In the genomic region with DNA sequence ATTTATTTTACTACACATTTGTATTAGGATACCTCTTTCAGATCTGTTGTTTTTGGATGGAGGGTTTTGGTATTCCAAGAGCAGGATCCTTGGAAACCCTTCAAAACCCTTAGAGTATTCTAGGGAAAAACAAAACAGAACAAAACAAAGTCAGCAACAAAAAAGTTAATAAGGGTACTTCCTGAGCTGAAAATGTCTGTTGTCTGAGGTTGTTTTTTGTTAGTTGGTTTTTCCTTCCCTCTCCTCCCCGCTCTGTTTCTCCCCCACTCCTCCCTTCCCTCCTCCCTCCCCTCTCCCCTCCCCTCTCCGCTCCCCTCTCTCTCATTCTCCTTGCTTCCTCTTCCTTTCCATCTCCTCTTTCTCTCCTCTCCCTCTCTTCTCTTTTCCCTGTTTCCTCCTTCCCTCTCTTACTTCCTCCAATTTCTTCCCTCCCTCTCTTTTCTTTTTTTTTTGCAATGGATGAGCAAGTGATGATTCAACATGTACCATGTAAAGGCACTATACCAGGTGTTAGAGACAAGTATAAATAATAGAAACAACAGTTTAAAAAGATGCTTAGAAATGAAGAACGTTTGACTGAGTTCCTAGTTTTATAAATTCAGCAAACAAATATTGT, we compare ENCODE assay signal across 22 cellular contexts.
DNase-seq lines count a peak whose midpoint lies in the region; ATAC-seq and TF ChIP-seq lines count a peak whose summit lies in the region.
"Had no signal": no experiment of that assay in that cellular context is flagged by ENCODE, and none has a peak within 500 bp of the region (broad histone marks: within the 10 kb centered on the region; RNA-seq: fewer than 3 reads in every experiment).

No MANE protein-coding gene starts in this region.

- H3K9me3 Mint-ChIP-seq in MCF 10A (ENCODE audit: unreplicated experiment), result no peaks in the 10 kb centered on the region
- no peaks in the 10 kb centered on the region for H3K9me3 Mint-ChIP-seq in WTC11
- peaks cover 0 to 2% of the 10 kb centered on the region in 2 donors for H3K9me3 Mint-ChIP-seq in stimulated activated naive B cell treated with anti-CD40 and anti-IgM and Interleukin-4, amounts not matched to agents 10 μg/mL and 1 μg/mL and 100 μg/mL, for 72 hours
- H3K9me3 Mint-ChIP-seq: CD4-positive, alpha-beta T cell had no signal

- H3K27ac ChIP-seq in breast epithelium (no peak overlapping the region), foreskin keratinocyte (no peak overlapping the region)
- H3K27ac ChIP-seq: 22Rv1, KMS-11 had no signal

- H3K4me1 Mint-ChIP-seq in MCF 10A (ENCODE audit: insufficient read depth, unreplicated experiment) (peaks cover 7% of the 10 kb centered on the region), WTC11 (peaks cover 8% of the 10 kb centered on the region)
- peaks cover 4 to 15% of the 10 kb centered on the region in 2 donors for H3K4me1 Mint-ChIP-seq in stimulated activated naive B cell treated with anti-CD40 and anti-IgM and Interleukin-4, amounts not matched to agents 10 μg/mL and 1 μg/mL and 100 μg/mL, for 72 hours

- no peaks in the 10 kb centered on the region for H3K9me3 ChIP-seq in breast epithelium
- H3K9me3 ChIP-seq: BE2C, HAP-1, MG63 had no signal

- no peaks in the 10 kb centered on the region for H3K36me3 ChIP-seq in breast epithelium
- H3K36me3 ChIP-seq: BE2C, HAP-1, MG63 had no signal

- H3K4me1 ChIP-seq in breast epithelium (no peaks in the 10 kb centered on the region), foreskin keratinocyte (peaks cover 7% of the 10 kb centered on the region)
- H3K4me1 ChIP-seq: BE2C had no signal

- CTCF ChIA-PET in MCF 10A (lab: Yijun Ruan, JAX), result no interaction called here
- CTCF ChIA-PET in WTC11 (lab: Charles Lee), result no interaction called here

- POLR2A ChIA-PET in MCF 10A (lab: Yijun Ruan, JAX), result interaction anchor here (0.6 kb wide), 1 partner anchor 9 kb away, joined by 3 read pairs; no protein-coding TSS in a partner anchor
- POLR2A ChIA-PET in WTC11 (lab: Charles Lee), result no interaction called here

- BruUV-seq in MCF 10A (replicated peaks; lab: Mats Ljungman, UMichigan), result no TSS peak

- DNase-seq in MCF 10A (ENCODE audit: unreplicated experiment), result no peak
- DNase-seq in breast epithelium (ENCODE audit: low spot score in 2 of 2), result no peak
- no peak for DNase-seq in WTC11 (ENCODE audit: low spot score)
- DNase-seq in foreskin keratinocyte, result peak in 1 of 2 donors; percentile 30
- DNase-seq in stimulated activated naive B cell treated with anti-CD40 and anti-IgM and Interleukin-4, amounts not matched to agents 10 μg/mL and 1 μg/mL and 100 μg/mL, for 72 hours, result no peak
- no peak for DNase-seq in hypothalamus (lab: John Stamatoyannopoulos, UW)
- DNase-seq in foreskin fibroblast, result no peak
- DNase-seq: BE2C; Calu3; CD4-positive, alpha-beta T cell; GDM1; MG63; NCI-H1092; NCI-H146; NCI-H2081 treated with DMSO at 0.1 percent for 48 hours; NCI-H510A treated with DMSO at 0.1 percent for 48 hours had no signal

- ATAC-seq in WTC11 (0 out of 2 replicates have a peak, but pooled peaks have one; percentile 32), foreskin keratinocyte (peak; percentile 48), HG03469 (IDR thresholded peaks at IDR 0.05; ENCODE audit: unreplicated experiment) (no peak)
- ATAC-seq in stimulated activated naive B cell treated with anti-CD40 and anti-IgM and Interleukin-4, amounts not matched to agents 10 μg/mL and 1 μg/mL and 100 μg/mL, for 72 hours (replicated peaks), result no peak
- ATAC-seq: GM12878, Panc1 had no signal

- H3K27me3 Mint-ChIP-seq in MCF 10A (ENCODE audit: insufficient read depth, unreplicated experiment) (no peaks in the 10 kb centered on the region), WTC11 (ENCODE audit: low read depth) (no peaks in the 10 kb centered on the region)
- H3K27me3 Mint-ChIP-seq in stimulated activated naive B cell treated with anti-CD40 and anti-IgM and Interleukin-4, amounts not matched to agents 10 μg/mL and 1 μg/mL and 100 μg/mL, for 72 hours, result no peaks in the 10 kb centered on the region
- H3K27me3 Mint-ChIP-seq: CD4-positive, alpha-beta T cell had no signal

- H3K36me3 Mint-ChIP-seq in MCF 10A (ENCODE audit: insufficient read depth, unreplicated experiment) (no peaks in the 10 kb centered on the region), WTC11 (no peaks in the 10 kb centered on the region)
- H3K36me3 Mint-ChIP-seq in stimulated activated naive B cell treated with anti-CD40 and anti-IgM and Interleukin-4, amounts not matched to agents 10 μg/mL and 1 μg/mL and 100 μg/mL, for 72 hours, result peaks cover 3 to 9% of the 10 kb centered on the region in 2 donors

- no peaks in the 10 kb centered on the region for H3K27me3 ChIP-seq in breast epithelium
- no peaks in the 10 kb centered on the region for H3K27me3 ChIP-seq in foreskin keratinocyte
- H3K27me3 ChIP-seq: BE2C, MG63 had no signal

- no peak overlapping the region for H3K4me3 ChIP-seq in breast epithelium
- H3K4me3 ChIP-seq in foreskin fibroblast (ENCODE audit: low read depth in 1 of 2, low read length in 2 of 2), result no peak overlapping the region
- H3K4me3 ChIP-seq: GM12878, HAP-1, MG63 had no signal

- intact Hi-C loops in MCF 10A (cut with micrococcal nuclease) (no loop called here), breast epithelium (cut with DNase I; ENCODE audit: low total_unique reads) (no loop called here)

- no peak for TF ChIP-seq CTCF in MCF 10A (IDR thresholded peaks at IDR 0.05; ENCODE audit: unreplicated experiment)
- TF ChIP-seq CTCF in breast epithelium (IDR thresholded peaks at IDR 0.05), result no peak
- TF ChIP-seq CTCF in WTC11 (IDR thresholded peaks at IDR 0.05), result no peak
- no peak for TF ChIP-seq CTCF in foreskin keratinocyte (conservative IDR thresholded peaks at IDR 0.05)
- TF ChIP-seq CTCF in foreskin fibroblast (IDR thresholded peaks at IDR 0.05; ENCODE audit: low read depth, low read length), result no peak

- no peak overlapping the region for H3K4me3 Mint-ChIP-seq in MCF 10A (ENCODE audit: unreplicated experiment)
- H3K4me3 Mint-ChIP-seq in WTC11, result peak overlapping the region; percentile 15; the same call in 1 of the 2 replicates
- H3K4me3 Mint-ChIP-seq in stimulated activated naive B cell treated with anti-CD40 and anti-IgM and Interleukin-4, amounts not matched to agents 10 μg/mL and 1 μg/mL and 100 μg/mL, for 72 hours, result no peak overlapping the region
- H3K4me3 Mint-ChIP-seq: CD4-positive, alpha-beta T cell had no signal

- peak overlapping the region; percentile 11 for H3K27ac Mint-ChIP-seq in MCF 10A (ENCODE audit: low read depth, unreplicated experiment)
- peak overlapping the region; percentile 58; the same call in 1 of the 2 replicates for H3K27ac Mint-ChIP-seq in WTC11
- peak overlapping the region; percentile 4 for H3K27ac Mint-ChIP-seq in stimulated activated naive B cell treated with anti-CD40 and anti-IgM and Interleukin-4, amounts not matched to agents 10 μg/mL and 1 μg/mL and 100 μg/mL, for 72 hours
- H3K27ac Mint-ChIP-seq: CD4-positive, alpha-beta T cell had no signal

- no peak for TF ChIP-seq POLR2A in breast epithelium (IDR thresholded peaks at IDR 0.05)

TF ChIP-seq in WTC11, 78 proteins besides CTCF, POLR2A, EP300 and RAD21 (continues in another document):
- no peak for TF ChIP-seq TEAD4 (CRISPR knock-in tag; IDR thresholded peaks at IDR 0.05)
- TF ChIP-seq ZNF512 (CRISPR knock-in tag; IDR thresholded peaks at IDR 0.05; ENCODE audit: borderline replicate concordance), result no peak
- TF ChIP-seq, protein P1, sequence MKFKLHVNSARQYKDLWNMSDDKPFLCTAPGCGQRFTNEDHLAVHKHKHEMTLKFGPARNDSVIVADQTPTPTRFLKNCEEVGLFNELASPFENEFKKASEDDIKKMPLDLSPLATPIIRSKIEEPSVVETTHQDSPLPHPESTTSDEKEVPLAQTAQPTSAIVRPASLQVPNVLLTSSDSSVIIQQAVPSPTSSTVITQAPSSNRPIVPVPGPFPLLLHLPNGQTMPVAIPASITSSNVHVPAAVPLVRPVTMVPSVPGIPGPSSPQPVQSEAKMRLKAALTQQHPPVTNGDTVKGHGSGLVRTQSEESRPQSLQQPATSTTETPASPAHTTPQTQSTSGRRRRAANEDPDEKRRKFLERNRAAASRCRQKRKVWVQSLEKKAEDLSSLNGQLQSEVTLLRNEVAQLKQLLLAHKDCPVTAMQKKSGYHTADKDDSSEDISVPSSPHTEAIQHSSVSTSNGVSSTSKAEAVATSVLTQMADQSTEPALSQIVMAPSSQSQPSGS (CRISPR knock-in tag; IDR thresholded peaks at IDR 0.05; ENCODE audit: borderline replicate concordance, low read depth), result no peak

Comparison
In these comparisons a context has a peak if more than half of its experiments do, and no peak if none do; other contexts are left out.
1. H3K27ac Mint-ChIP-seq: peak in every context shown above with its lines; median percentile 58 in WTC11; 11 in MCF 10A; 4 in stimulated activated naive B cell treated with anti-CD40 and anti-IgM and Interleukin-4, amounts not matched to agents 10 μg/mL and 1 μg/mL and 100 μg/mL, for 72 hours.
2. ATAC-seq: peak in WTC11 (single experiment) and foreskin keratinocyte (single experiment); none in stimulated activated naive B cell treated with anti-CD40 and anti-IgM and Interleukin-4, amounts not matched to agents 10 μg/mL and 1 μg/mL and 100 μg/mL, for 72 hours (0 of 2) and HG03469 (single experiment).